ENCODE assay signal across 33 cellular contexts in the genomic region with DNA sequence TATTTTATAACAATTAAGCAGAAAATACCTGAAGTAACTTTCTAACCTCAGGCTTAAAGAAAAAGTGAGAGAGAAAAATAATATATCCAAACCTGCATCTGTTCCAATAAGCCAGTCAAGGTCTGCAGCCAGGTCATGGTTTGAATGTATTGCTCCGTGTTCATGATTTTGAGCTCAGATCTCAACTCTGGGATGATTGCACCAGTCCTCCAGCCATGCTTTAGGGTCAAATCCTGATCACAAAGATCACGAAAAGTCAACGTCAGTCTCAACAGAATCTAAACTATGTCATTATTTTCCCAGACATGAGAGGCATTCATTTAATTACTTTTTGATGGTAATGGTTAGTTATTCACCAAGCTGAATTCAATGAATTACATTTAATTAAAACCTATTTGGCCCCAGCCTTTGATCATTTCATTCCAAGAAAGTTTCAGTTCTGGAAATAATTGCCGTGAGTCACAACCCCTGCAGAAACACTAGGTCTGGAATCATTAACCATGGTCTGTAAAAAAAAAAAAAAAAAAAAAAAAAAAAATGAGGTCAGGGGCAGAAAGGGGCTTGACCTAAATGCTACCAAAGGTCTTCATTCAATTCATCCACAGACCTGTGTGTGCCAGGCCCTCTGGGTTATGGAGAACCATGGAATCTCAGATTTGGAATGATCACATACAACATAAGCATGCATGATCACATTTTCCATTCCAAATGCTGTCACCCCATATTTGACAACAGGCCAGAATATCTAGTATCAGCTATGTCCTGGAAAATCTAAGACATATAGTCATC. TPM values are rescaled to one million over a fixed set of nuclear protein-coding genes. Genes with fewer than 3 reads are reported as not detected.
A peak's percentile ranks its signal among the peaks of the same experiment; 100 is the strongest.
DNase-seq lines count a peak whose midpoint lies in the region; ATAC-seq, FAIRE-seq and TF ChIP-seq lines count a peak whose summit lies in the region.
"Had no signal": no experiment of that assay in that cellular context is flagged by ENCODE, and none has a peak within 500 bp of the region (broad histone marks: within the 10 kb centered on the region; RNA-seq: fewer than 3 reads in every experiment).

No MANE protein-coding gene starts in this region.

- DNase-seq in AG10803 (ENCODE audit: low read depth) (peak; percentile 34), RPMI7951 (ENCODE audit: low read depth) (peak; percentile 26), kidney (no peak), pancreas (no peak), GM19239 (ENCODE audit: insufficient read length, low spot score) (no peak), G401 (ENCODE audit: low spot score) (no peak)
- DNase-seq: activated CD4-positive, alpha-beta T cell treated with anti-CD3 and anti-CD28 coated beads for 4 hours; activated CD8-positive, alpha-beta T cell treated with anti-CD3 and anti-CD28 coated beads, Interleukin-2, amount 10 ng/mL, durations not matched to agents 7 days and 5 days; anterior cingulate cortex; colonic mucosa; effector CD8-positive, alpha-beta T cell; GDM1; Kasumi-1; NCI-H1436 treated with DMSO at 0.1 percent for 48 hours; NCI-H226; NCI-H526 treated with DMSO at 0.1 percent for 48 hours; nephron progenitor cell; ovary; PC-3; right cardiac atrium; stimulated activated CD4-positive, alpha-beta T cell treated with anti-CD3 and anti-CD28 coated beads, Interleukin-2, amount 100 ng/mL, for 48 hours; stomach; SW 1271 had no signal

- intact Hi-C loops in kidney (cut with DNase I): no loop called here
- intact Hi-C loops in pancreas (cut with DNase I): no loop called here

- ATAC-seq in pancreas (peak; percentile 12 to 37 (median 30)), HG03108 (IDR thresholded peaks at IDR 0.05; ENCODE audit: unreplicated experiment) (no peak), HG02588 (IDR thresholded peaks at IDR 0.05; ENCODE audit: unreplicated experiment) (no peak)
- ATAC-seq: activated CD8-positive, alpha-beta T cell treated with anti-CD3 and anti-CD28 coated beads, Interleukin-2, amount 10 ng/mL, durations not matched to agents 7 days and 5 days; activated T-helper 17 cell treated with anti-CD3 and anti-CD28 coated beads, Interleukin-2, amount 50 U/mL, for 72 hours; PC-3; right cardiac atrium had no signal

- H3K4me3 ChIP-seq in AG10803 (ENCODE audit: low read length) (no peak overlapping the region), kidney (ENCODE audit: low read length in 2 of 2) (no peak overlapping the region), pancreas (no peak overlapping the region)
- H3K4me3 ChIP-seq: BLaER1, cardiac muscle cell, colonic mucosa, HAP-1, lung, ovary, stomach, vagina had no signal

- H3K27ac ChIP-seq in kidney (ENCODE audit: low read depth in 2 of 2, low read length in 2 of 2): peak overlapping the region in 1 of 2 donors; percentile 45
- peak overlapping the region in 2 of 4 donors; percentile 12 to 17 for H3K27ac ChIP-seq in pancreas
- H3K27ac ChIP-seq: BLaER1, cardiac muscle cell, ovary, vagina, VCaP had no signal

- peaks cover 8 to 11% of the 10 kb centered on the region in 2 donors for H3K4me1 ChIP-seq in kidney (ENCODE audit: control insufficient read depth in 1 of 2, insufficient read depth in 1 of 2, low read depth in 1 of 2, low read length in 2 of 2)
- H3K4me1 ChIP-seq in pancreas: peaks cover 0 to 6% (median 0%) of the 10 kb centered on the region in 3 donors
- H3K4me1 ChIP-seq: BLaER1, colonic mucosa, HAP-1, vagina had no signal

- TF ChIP-seq CTCF in AG10803 (conservative IDR thresholded peaks at IDR 0.05; ENCODE audit: low read length) (no peak), kidney (IDR thresholded peaks at IDR 0.05; ENCODE audit: borderline replicate concordance, extremely low read depth, insufficient read depth) (no peak), pancreas (IDR thresholded peaks at IDR 0.05) (no peak)

- H3K9me3 ChIP-seq in kidney (ENCODE audit: control insufficient read depth in 1 of 2, low read length in 2 of 2) (no peaks in the 10 kb centered on the region), pancreas (no peaks in the 10 kb centered on the region)
- H3K9me3 ChIP-seq: BLaER1, colonic mucosa, HAP-1, ovary, stomach, vagina had no signal

- WGBS in pancreas, 2 donors: 49 to 65% methylated on average over 4 of the region's 4 CpGs

- no peak overlapping the region for H3K9ac ChIP-seq in kidney (ENCODE audit: low read length in 2 of 2)
- H3K9ac ChIP-seq: BLaER1 had no signal

- H3K27me3 ChIP-seq in pancreas: no peaks in the 10 kb centered on the region
- H3K27me3 ChIP-seq: BLaER1, cardiac muscle cell, colonic mucosa, ovary, stomach, vagina had no signal

- in situ Hi-C loops in G401 (cut with HindIII; ENCODE audit: low sequenced_read_pairs): no loop called here

- H3K36me3 ChIP-seq in kidney (ENCODE audit: control insufficient read depth in 1 of 2, insufficient read depth in 2 of 2, low read length in 2 of 2): no peaks in the 10 kb centered on the region
- H3K36me3 ChIP-seq in pancreas: no peaks in the 10 kb centered on the region
- H3K36me3 ChIP-seq: cardiac muscle cell, colonic mucosa, ovary had no signal

- peak; percentile 56 for FAIRE-seq in kidney (lab: Jason Lieb, UNC)
- FAIRE-seq in pancreas (lab: Jason Lieb, UNC): no peak
- FAIRE-seq in GM19239 (lab: Jason Lieb, UNC): no peak
- FAIRE-seq: islet of Langerhans had no signal

RNA-seq across cellular contexts. Expression of a gene that starts 55.6 kb away (rescaled TPM):
- total RNA-seq in RPMI7951 (2014; rRNA removed; shearing (Covaris generic)): 2.5 and 4.1 TPM in 2 replicates
- total RNA-seq in kidney (7.8 TPM), pancreas (1 to 10 TPM; 2.9 to 6.4 (median 4.2) TPM)
- polyA plus RNA-seq in kidney (ENCODE audit: insufficient read depth, low read depth, low replicate concordance) (1.1 TPM), pancreas (1 to 10 TPM; 2.6 to 4.2 TPM)
- total RNA-seq in G401 (2014; rRNA removed; shearing (Covaris generic)): 4.9 and 7.6 TPM in 2 replicates

Comparison
In these comparisons a context has a peak if more than half of its experiments do, and no peak if none do; other contexts are left out.
1. DNase-seq: peak in AG10803 (single experiment) and RPMI7951 (single experiment); none in kidney (single experiment), pancreas (0 of 6), GM19239 (single experiment) and G401 (single experiment).
2. ATAC-seq: peak in pancreas (4 of 4); none in HG03108 (single experiment) and HG02588 (single experiment).